23 cellular contexts compared by ENCODE assay signal in the genomic region with DNA sequence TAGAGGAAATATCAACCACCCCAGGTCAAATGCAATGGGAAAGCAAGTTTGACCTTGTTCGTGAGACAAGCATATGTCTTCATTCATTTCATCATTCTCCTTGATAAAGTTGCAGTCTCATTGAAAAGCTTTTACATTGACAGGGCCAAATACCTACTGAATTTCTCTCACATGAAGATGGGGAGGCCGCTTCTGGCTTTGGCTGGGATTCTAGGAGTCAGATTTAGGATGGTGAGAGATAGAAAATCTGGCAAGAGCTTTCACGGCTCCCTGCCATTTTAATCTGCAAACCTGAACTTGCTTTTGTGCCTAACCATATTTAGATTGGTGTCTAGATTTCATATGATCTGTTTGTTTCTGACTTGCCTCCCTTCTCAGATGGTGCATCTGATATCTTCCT.
DNase-seq lines count a peak whose midpoint lies in the region; ATAC-seq and TF ChIP-seq lines count a peak whose summit lies in the region.
"Had no signal": no experiment of that assay in that cellular context is flagged by ENCODE, and none has a peak within 500 bp of the region (broad histone marks: within the 10 kb centered on the region; RNA-seq: fewer than 3 reads in every experiment).

No MANE protein-coding gene starts in this region.

- no peak for TF ChIP-seq RAD21 in IMR-90 (IDR thresholded peaks at IDR 0.05; ENCODE audit: low read length)

- H2BK120ac ChIP-seq in IMR-90 (ENCODE audit: low read depth, low read length): no peak overlapping the region

- no peak overlapping the region for H3K23ac ChIP-seq in IMR-90 (ENCODE audit: low read depth, low read length)

- H2AK5ac ChIP-seq in IMR-90 (ENCODE audit: low read depth, low read length): no peak overlapping the region

- no peak overlapping the region for H3K14ac ChIP-seq in IMR-90 (replicated peaks; ENCODE audit: low read depth, low read length)

- H3K9me3 ChIP-seq in IMR-90 (ENCODE audit: control insufficient read depth, insufficient read depth, low read length) (no peaks in the 10 kb centered on the region), breast epithelium (no peaks in the 10 kb centered on the region), spleen (no peaks in the 10 kb centered on the region)
- H3K9me3 ChIP-seq: Peyer's patch, right lobe of liver, uterus had no signal

- dilution Hi-C loops in IMR-90 (cut with HindIII; ENCODE audit: low sequenced_read_pairs, unreplicated experiment): no loop called here

- no peak overlapping the region for H2AK9ac ChIP-seq in IMR-90 (replicated peaks; ENCODE audit: low read depth, low read length, poor library complexity)

- H2BK20ac ChIP-seq in IMR-90 (ENCODE audit: low read depth, low read length): no peak overlapping the region

- in situ Hi-C loops in IMR-90 (cut with MboI; ENCODE audit: low sequenced_read_pairs): no loop called here

- H2AFZ ChIP-seq in IMR-90 (replicated peaks; ENCODE audit: low read length, poor library complexity): no peak overlapping the region

- POLR2A ChIA-PET in IMR-90 (lab: Charles Lee; ENCODE audit: unreplicated experiment): no interaction called here

- no CpG with 5 or more reads among the region's 3 CpGs for WGBS in IMR-90 (ENCODE audit: extremely low coverage in 2 of 2, insufficient read length in 1 of 2), 2 experiments
- WGBS in spleen, 5 donors: 73 to 83% (median 81%) methylated on average over 3 of the region's 3 CpGs

- H3K4ac ChIP-seq in IMR-90 (ENCODE audit: low read depth, low read length): no peak overlapping the region

- H3K9ac ChIP-seq in IMR-90 (ENCODE audit: low read depth, low read length): no peak overlapping the region

- TF ChIP-seq POLR2A in IMR-90 (IDR thresholded peaks at IDR 0.05; ENCODE audit: low read depth, low read length) (no peak), breast epithelium (IDR thresholded peaks at IDR 0.05) (no peak), spleen (IDR thresholded peaks at IDR 0.05) (no peak)

- CTCF ChIA-PET in IMR-90 (lab: Yijun Ruan, JAX): interaction anchor here (1.2 kb wide), 1 partner anchor 108 kb away, joined by 3 read pairs; no protein-coding TSS in a partner anchor

- H4K20me1 ChIP-seq in IMR-90 (ENCODE audit: insufficient read depth, low read length): no peaks in the 10 kb centered on the region

- no peak overlapping the region for H2BK5ac ChIP-seq in IMR-90 (ENCODE audit: low read depth, low read length, poor library complexity, severe bottlenecking)

- H4K91ac ChIP-seq in IMR-90 (ENCODE audit: insufficient read depth, low read depth, low read length): no peak overlapping the region

- H3K4me1 ChIP-seq in IMR-90 (ENCODE audit: control insufficient read depth, insufficient read depth, low read length): no peaks in the 10 kb centered on the region
- H3K4me1 ChIP-seq in breast epithelium: no peaks in the 10 kb centered on the region
- peaks cover 0 to 19% (median 8%) of the 10 kb centered on the region in 6 donors for H3K4me1 ChIP-seq in spleen
- H3K4me1 ChIP-seq: uterus had no signal

- intact Hi-C loops in IMR-90 (cut with micrococcal nuclease) (no loop called here), breast epithelium (cut with DNase I; ENCODE audit: low total_unique reads) (no loop called here), spleen (cut with DNase I; ENCODE audit: low total_unique reads) (no loop called here), head of caudate nucleus (cut with DNase I) (no loop called here)

- H3K18ac ChIP-seq in IMR-90 (ENCODE audit: low read depth, low read length): no peak overlapping the region

- no TSS peak for BruUV-seq in IMR-90 (replicated peaks; lab: Mats Ljungman, UMichigan)

- TF ChIP-seq CTCF in IMR-90 (conservative IDR thresholded peaks at IDR 0.05; ENCODE audit: low read depth, low read length) (no peak), breast epithelium (IDR thresholded peaks at IDR 0.05) (no peak), spleen (IDR thresholded peaks at IDR 0.05 in 8 of 11, conservative IDR thresholded peaks at IDR 0.05 in 3 of 11) (no peak)

- no peak overlapping the region for H3K56ac ChIP-seq in IMR-90 (ENCODE audit: extremely low read depth, insufficient read depth, low read length)

- H3K9me1 ChIP-seq in IMR-90 (ENCODE audit: insufficient read depth, low read length): no peaks in the 10 kb centered on the region

- H3K27ac ChIP-seq in IMR-90 (ENCODE audit: insufficient read depth, low read length) (no peak overlapping the region), breast epithelium (peak overlapping the region; percentile 2 to 32), spleen (peak overlapping the region in 6 of 8 donors; percentile 4 to 53 (median 41))
- H3K27ac ChIP-seq: Peyer's patch, right lobe of liver had no signal

- peak overlapping the region; percentile 45; the same call in 1 of the 2 replicates for H3K4me2 ChIP-seq in IMR-90 (ENCODE audit: low read depth, low read length)

- DNase-seq in IMR-90 (no peak), breast epithelium (ENCODE audit: low spot score in 2 of 2) (no peak), middle frontal gyrus (ENCODE audit: extremely low spot score, low spot score) (peak; percentile 20), spleen (no peak), amygdala (lab: John Stamatoyannopoulos, UW) (no peak), head of caudate nucleus (no peak)
- DNase-seq in NK-92 treated with Interleukin-12 subunit alpha and Interleukin-12 subunit beta, amount 100 ng/mL, for 24 hours (lab: John Stamatoyannopoulos, UW): no peak
- DNase-seq: activated CD4-positive, alpha-beta memory T cell treated with anti-CD3 and anti-CD28 coated beads, Interleukin-2, amount 10 ng/mL, durations not matched to agents 7 days and 5 days; activated CD8-positive, alpha-beta memory T cell treated with anti-CD3 and anti-CD28 coated beads, Interleukin-2, amount 50 U/mL, for 48 hours; CD4-positive, alpha-beta T cell; central memory CD4-positive, alpha-beta T cell; left ventricle myocardium superior; NCI-H1092 treated with DMSO at 0.1 percent for 48 hours; NCI-H187 treated with DMSO at 0.1 percent for 48 hours; NCI-H2171 treated with DMSO at 0.1 percent for 48 hours; NCI-H510A treated with DMSO at 0.1 percent for 48 hours; Peyer's patch; right lobe of liver; stimulated activated CD4-positive, alpha-beta T cell treated with anti-CD3 and anti-CD28 coated beads, Interleukin-15, amount 100 ng/mL, for 24 hours; stimulated activated naive B cell treated with anti-CD40 and anti-IgM and Interleukin-4, amounts not matched to agents 10 μg/mL and 1 μg/mL and 100 μg/mL, for 72 hours had no signal

- H3K27me3 ChIP-seq in IMR-90 (ENCODE audit: control insufficient read depth, insufficient read depth, low read length) (peaks cover 3% of the 10 kb centered on the region), breast epithelium (no peaks in the 10 kb centered on the region), spleen (replicated peaks in 1 of 7) (no peaks in the 10 kb centered on the region)
- H3K27me3 ChIP-seq: Peyer's patch, right lobe of liver, uterus had no signal

- H3K36me3 ChIP-seq in IMR-90 (ENCODE audit: control insufficient read depth, insufficient read depth, low read length) (no peaks in the 10 kb centered on the region), breast epithelium (no peaks in the 10 kb centered on the region), spleen (no peaks in the 10 kb centered on the region)
- H3K36me3 ChIP-seq: Peyer's patch, right lobe of liver, uterus had no signal

- no peaks in the 10 kb centered on the region for H3K79me1 ChIP-seq in IMR-90 (ENCODE audit: low read depth in 1 of 2, low read length in 2 of 2)

- H2BK15ac ChIP-seq in IMR-90 (ENCODE audit: low read depth, low read length): no peak overlapping the region

- no peak overlapping the region; the same call in 1 of the 2 replicates for H3K4me3 ChIP-seq in IMR-90 (ENCODE audit: insufficient read depth, low read depth, low read length)
- H3K4me3 ChIP-seq in breast epithelium: peak overlapping the region in 1 of 3 donors; percentile 52
- H3K4me3 ChIP-seq in spleen: no peak overlapping the region
- H3K4me3 ChIP-seq: right lobe of liver had no signal

- H4K8ac ChIP-seq in IMR-90 (ENCODE audit: low read depth in 2 of 2, low read length in 2 of 2): no peak overlapping the region

- H4K5ac ChIP-seq in IMR-90 (ENCODE audit: low read depth, low read length): no peak overlapping the region

- no peak for ATAC-seq in IMR-90 (ENCODE audit: low read depth)
- ATAC-seq in HG02759 (IDR thresholded peaks at IDR 0.05; ENCODE audit: unreplicated experiment): no peak
- ATAC-seq: activated CD4-positive, CD25-positive, alpha-beta regulatory T cell treated with anti-CD3 and anti-CD28 coated beads, Interleukin-2, amount 50 U/mL, for 24 hours; stimulated activated naive B cell treated with anti-CD40 and anti-IgM and Interleukin-4, amounts not matched to agents 10 μg/mL and 1 μg/mL and 100 μg/mL, for 72 hours had no signal

TF ChIP-seq in IMR-90, 13 proteins besides CTCF, POLR2A, EP300 and RAD21:
- no peak for TF ChIP-seq BHLHE40 (IDR thresholded peaks at IDR 0.05; ENCODE audit: low read depth, low read length)
- TF ChIP-seq, protein P1, sequence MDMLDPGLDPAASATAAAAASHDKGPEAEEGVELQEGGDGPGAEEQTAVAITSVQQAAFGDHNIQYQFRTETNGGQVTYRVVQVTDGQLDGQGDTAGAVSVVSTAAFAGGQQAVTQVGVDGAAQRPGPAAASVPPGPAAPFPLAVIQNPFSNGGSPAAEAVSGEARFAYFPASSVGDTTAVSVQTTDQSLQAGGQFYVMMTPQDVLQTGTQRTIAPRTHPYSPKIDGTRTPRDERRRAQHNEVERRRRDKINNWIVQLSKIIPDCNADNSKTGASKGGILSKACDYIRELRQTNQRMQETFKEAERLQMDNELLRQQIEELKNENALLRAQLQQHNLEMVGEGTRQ (IDR thresholded peaks at IDR 0.05; ENCODE audit: low read depth, low read length): no peak
- TF ChIP-seq MAFK (IDR thresholded peaks at IDR 0.05; ENCODE audit: low read depth, low read length): no peak
- TF ChIP-seq, protein P2, sequence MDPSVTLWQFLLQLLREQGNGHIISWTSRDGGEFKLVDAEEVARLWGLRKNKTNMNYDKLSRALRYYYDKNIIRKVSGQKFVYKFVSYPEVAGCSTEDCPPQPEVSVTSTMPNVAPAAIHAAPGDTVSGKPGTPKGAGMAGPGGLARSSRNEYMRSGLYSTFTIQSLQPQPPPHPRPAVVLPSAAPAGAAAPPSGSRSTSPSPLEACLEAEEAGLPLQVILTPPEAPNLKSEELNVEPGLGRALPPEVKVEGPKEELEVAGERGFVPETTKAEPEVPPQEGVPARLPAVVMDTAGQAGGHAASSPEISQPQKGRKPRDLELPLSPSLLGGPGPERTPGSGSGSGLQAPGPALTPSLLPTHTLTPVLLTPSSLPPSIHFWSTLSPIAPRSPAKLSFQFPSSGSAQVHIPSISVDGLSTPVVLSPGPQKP (IDR thresholded peaks at IDR 0.05; ENCODE audit: borderline replicate concordance, low read depth, low read length): no peak
- no peak for TF ChIP-seq SMC3 (IDR thresholded peaks at IDR 0.05; ENCODE audit: low read depth, low read length)
- no peak for TF ChIP-seq CEBPB (IDR thresholded peaks at IDR 0.05; ENCODE audit: low read depth, low read length)
- TF ChIP-seq RCOR1 (IDR thresholded peaks at IDR 0.05; ENCODE audit: insufficient replicate concordance, low read length): no peak
- no peak for TF ChIP-seq NFE2L2 (IDR thresholded peaks at IDR 0.05; ENCODE audit: low read depth, low read length)
- TF ChIP-seq MAZ (IDR thresholded peaks at IDR 0.05; ENCODE audit: borderline replicate concordance, low read depth, low read length): no peak
- TF ChIP-seq CHD1 (IDR thresholded peaks at IDR 0.05; ENCODE audit: low read depth, low read length): no peak
